Comparison of ENCODE assay signal across 26 cellular contexts in genomic region chr5:36985387-36985786, GRCh38.
DNase-seq lines count a peak whose midpoint lies in the region; ATAC-seq, FAIRE-seq and TF ChIP-seq lines count a peak whose summit lies in the region.
"Had no signal": no experiment of that assay in that cellular context is flagged by ENCODE, and none has a peak within 500 bp of the region (broad histone marks: within the 10 kb centered on the region; RNA-seq: fewer than 3 reads in every experiment).

No MANE protein-coding gene starts in this region.

- H4K8ac ChIP-seq in IMR-90 (ENCODE audit: low read depth in 2 of 2, low read length in 2 of 2), result no peak overlapping the region

- no peak overlapping the region for H3K9ac ChIP-seq in IMR-90 (ENCODE audit: low read depth, low read length)
- no peak overlapping the region for H3K9ac ChIP-seq in astrocyte (ENCODE audit: low read length)
- H3K9ac ChIP-seq: BLaER1 treated with 17β-estradiol and CSF1 and Interleukin-3, amounts not matched to agents 10 nM and 100 nM had no signal

- H4K91ac ChIP-seq in IMR-90 (ENCODE audit: insufficient read depth, low read depth, low read length), result no peak overlapping the region

- no peak overlapping the region for H3K56ac ChIP-seq in IMR-90 (ENCODE audit: extremely low read depth, insufficient read depth, low read length)

- H3K79me2 ChIP-seq in astrocyte (ENCODE audit: insufficient read depth, low read length), result peaks cover 59% of the 10 kb centered on the region

- no peaks in the 10 kb centered on the region for H3K9me3 ChIP-seq in IMR-90 (ENCODE audit: control insufficient read depth, insufficient read depth, low read length)
- H3K9me3 ChIP-seq in astrocyte (ENCODE audit: insufficient read depth, low read depth, low read length), result no peaks in the 10 kb centered on the region
- H3K9me3 ChIP-seq: HAP-1, heart left ventricle, lower lobe of right lung, tibial nerve had no signal

- H3K36me3 ChIP-seq in IMR-90 (ENCODE audit: control insufficient read depth, insufficient read depth, low read length) (peaks cover 5% of the 10 kb centered on the region), astrocyte (ENCODE audit: insufficient read depth, low read length) (peaks cover 11% of the 10 kb centered on the region)
- H3K36me3 ChIP-seq: HAP-1 had no signal

- no peak overlapping the region for H3K18ac ChIP-seq in IMR-90 (ENCODE audit: low read depth, low read length)

- no peak overlapping the region for H2BK15ac ChIP-seq in IMR-90 (ENCODE audit: low read depth, low read length)

- no peak overlapping the region for H3K4ac ChIP-seq in IMR-90 (ENCODE audit: low read depth, low read length)

- intact Hi-C loops in IMR-90 (cut with micrococcal nuclease), result no loop called here

- peaks cover 3% of the 10 kb centered on the region for H3K36me3 Mint-ChIP-seq in astrocyte (ENCODE audit: low read depth, unreplicated experiment)

- H3K4me3 Mint-ChIP-seq in astrocyte (ENCODE audit: unreplicated experiment), result no peak overlapping the region
- H3K4me3 Mint-ChIP-seq: activated CD4-positive, alpha-beta memory T cell treated with anti-CD3 and anti-CD28 coated beads, Interleukin-2, amount 10 ng/mL, durations not matched to agents 7 days and 5 days; activated naive CD8-positive, alpha-beta T cell treated with anti-CD3 and anti-CD28 coated beads, Interleukin-2, amount 50 U/mL, for 24 hours; central memory CD8-positive, alpha-beta T cell; dendritic cell treated with granulocyte-macrophage colony-stimulating factor and Interleukin-4, amounts not matched to agents 40 ng/mL and 50 ng/mL, for 4 days; naive thymus-derived CD8-positive, alpha-beta T cell; stimulated activated effector memory CD8-positive, alpha-beta T cell treated with anti-CD3 and anti-CD28 coated beads, Interleukin-12 subunit alpha, Interleukin-12 subunit beta, amount 100 ng/mL, for 72 hours had no signal

- no peak for TF ChIP-seq RAD21 in IMR-90 (IDR thresholded peaks at IDR 0.05; ENCODE audit: low read length)

- H3K27me3 Mint-ChIP-seq in astrocyte (ENCODE audit: low read depth, unreplicated experiment), result no peaks in the 10 kb centered on the region
- H3K27me3 Mint-ChIP-seq: activated CD4-positive, alpha-beta memory T cell treated with anti-CD3 and anti-CD28 coated beads, Interleukin-2, amount 10 ng/mL, durations not matched to agents 7 days and 5 days; activated naive CD8-positive, alpha-beta T cell treated with anti-CD3 and anti-CD28 coated beads, Interleukin-2, amount 50 U/mL, for 24 hours; central memory CD8-positive, alpha-beta T cell; dendritic cell treated with granulocyte-macrophage colony-stimulating factor and Interleukin-4, amounts not matched to agents 40 ng/mL and 50 ng/mL, for 4 days; naive thymus-derived CD8-positive, alpha-beta T cell had no signal

- in situ Hi-C loops in IMR-90 (cut with MboI; ENCODE audit: low sequenced_read_pairs), result no loop called here

- WGBS in IMR-90 (ENCODE audit: extremely low coverage in 2 of 2, insufficient read length in 1 of 2), 2 experiments, result 62% methylated on average over 5 of the region's 10 CpGs; no CpG with 5 or more reads in 1 of the 2 experiments

- H2BK20ac ChIP-seq in IMR-90 (ENCODE audit: low read depth, low read length), result no peak overlapping the region

- no peak overlapping the region for H3K4me3 ChIP-seq in IMR-90 (ENCODE audit: insufficient read depth, low read depth, low read length)
- H3K4me3 ChIP-seq in astrocyte (ENCODE audit: insufficient read depth, low read depth, low read length), result no peak overlapping the region
- H3K4me3 ChIP-seq: BLaER1 treated with 17β-estradiol and CSF1 and Interleukin-3, amounts not matched to agents 10 nM and 100 nM; HAP-1; heart left ventricle; lower lobe of right lung; tibial nerve had no signal

- TF ChIP-seq POLR2A in IMR-90 (IDR thresholded peaks at IDR 0.05; ENCODE audit: low read depth, low read length), result no peak

- H3K4me1 Mint-ChIP-seq in astrocyte (ENCODE audit: low read depth, unreplicated experiment), result peaks cover 7% of the 10 kb centered on the region

- H3K9me3 Mint-ChIP-seq in astrocyte (ENCODE audit: unreplicated experiment), result no peaks in the 10 kb centered on the region
- H3K9me3 Mint-ChIP-seq: activated CD4-positive, alpha-beta memory T cell treated with anti-CD3 and anti-CD28 coated beads, Interleukin-2, amount 10 ng/mL, durations not matched to agents 7 days and 5 days; activated naive CD8-positive, alpha-beta T cell treated with anti-CD3 and anti-CD28 coated beads, Interleukin-2, amount 50 U/mL, for 24 hours; central memory CD8-positive, alpha-beta T cell; dendritic cell treated with granulocyte-macrophage colony-stimulating factor and Interleukin-4, amounts not matched to agents 40 ng/mL and 50 ng/mL, for 4 days; naive thymus-derived CD8-positive, alpha-beta T cell had no signal

- no peak overlapping the region for H3K4me2 ChIP-seq in IMR-90 (ENCODE audit: low read depth, low read length)
- no peak overlapping the region for H3K4me2 ChIP-seq in astrocyte (ENCODE audit: low read length)
- H3K4me2 ChIP-seq: BLaER1 treated with 17β-estradiol and CSF1 and Interleukin-3, amounts not matched to agents 10 nM and 100 nM had no signal

- BruUV-seq in IMR-90 (replicated peaks; lab: Mats Ljungman, UMichigan), result TSS peak; percentile 88

- TF ChIP-seq CTCF in IMR-90 (conservative IDR thresholded peaks at IDR 0.05; ENCODE audit: low read depth, low read length) (no peak), astrocyte (IDR thresholded peaks at IDR 0.05; ENCODE audit: insufficient read depth, low read depth, low read length) (no peak)

- no peak overlapping the region; the same call in 1 of the 2 replicates for H3K14ac ChIP-seq in IMR-90 (replicated peaks; ENCODE audit: low read depth, low read length)

- POLR2A ChIA-PET in IMR-90 (lab: Charles Lee; ENCODE audit: unreplicated experiment), result no interaction called here

- FAIRE-seq in astrocyte (lab: Jason Lieb, UNC), result no peak
- FAIRE-seq: GM18507 had no signal

- no peak overlapping the region; the same call in 1 of the 2 replicates for H3K23ac ChIP-seq in IMR-90 (ENCODE audit: low read depth, low read length)

- CTCF ChIA-PET in IMR-90 (lab: Yijun Ruan, JAX), result no interaction called here

- H2AFZ ChIP-seq in IMR-90 (replicated peaks; ENCODE audit: low read length, poor library complexity) (no peak overlapping the region), astrocyte (ENCODE audit: low read depth, low read length) (no peak overlapping the region)

- peaks cover 17 to 32% of the 10 kb centered on the region in 2 experiments; a peak in 3 of 4 replicates for H3K79me1 ChIP-seq in IMR-90 (ENCODE audit: low read depth in 1 of 2, low read length in 2 of 2)

- H3K27me3 ChIP-seq in IMR-90 (ENCODE audit: control insufficient read depth, insufficient read depth, low read length) (no peaks in the 10 kb centered on the region), astrocyte (ENCODE audit: insufficient read depth, low read length) (no peaks in the 10 kb centered on the region)
- H3K27me3 ChIP-seq: BLaER1 treated with 17β-estradiol and CSF1 and Interleukin-3, amounts not matched to agents 10 nM and 100 nM; heart left ventricle; tibial nerve had no signal

- no peak overlapping the region for H2BK5ac ChIP-seq in IMR-90 (ENCODE audit: low read depth, low read length, poor library complexity, severe bottlenecking)

- H3K27ac Mint-ChIP-seq in astrocyte (ENCODE audit: unreplicated experiment), result no peak overlapping the region
- H3K27ac Mint-ChIP-seq: activated CD4-positive, alpha-beta memory T cell treated with anti-CD3 and anti-CD28 coated beads, Interleukin-2, amount 10 ng/mL, durations not matched to agents 7 days and 5 days; dendritic cell treated with granulocyte-macrophage colony-stimulating factor and Interleukin-4, amounts not matched to agents 40 ng/mL and 50 ng/mL, for 4 days had no signal

- no peak overlapping the region for H3K27ac ChIP-seq in IMR-90 (ENCODE audit: insufficient read depth, low read length)
- H3K27ac ChIP-seq in astrocyte (ENCODE audit: low read depth, low read length), result no peak overlapping the region
- H3K27ac ChIP-seq: BLaER1 treated with 17β-estradiol and CSF1 and Interleukin-3, amounts not matched to agents 10 nM and 100 nM; heart left ventricle; lower lobe of right lung; tibial nerve had no signal

- H2AK9ac ChIP-seq in IMR-90 (replicated peaks; ENCODE audit: low read depth, low read length, poor library complexity), result no peak overlapping the region

- no peak overlapping the region for H2BK120ac ChIP-seq in IMR-90 (ENCODE audit: low read depth, low read length)

- ATAC-seq in IMR-90 (ENCODE audit: low read depth), result no peak
- ATAC-seq in GM18861 (IDR thresholded peaks at IDR 0.05; ENCODE audit: unreplicated experiment), result no peak
- ATAC-seq: activated naive CD8-positive, alpha-beta T cell treated with anti-CD3 and anti-CD28 coated beads, Interleukin-2, amount 50 U/mL, for 24 hours; esophagus mucosa; heart left ventricle; lower lobe of right lung; naive thymus-derived CD8-positive, alpha-beta T cell; stimulated activated effector memory CD8-positive, alpha-beta T cell treated with anti-CD3 and anti-CD28 coated beads, Interleukin-12 subunit alpha, Interleukin-12 subunit beta, amount 100 ng/mL, for 72 hours had no signal

- DNase-seq in EL (peak; percentile 3), IMR-90 (peak; percentile 56), astrocyte (ENCODE audit: low read depth) (peak; percentile 40), non-pigmented ciliary epithelial cell (ENCODE audit: low read depth) (peak; percentile 13), inferior parietal cortex (ENCODE audit: extremely low spot score) (no peak), HuH-7 (ENCODE audit: low spot score) (no peak)
- DNase-seq: activated CD4-positive, alpha-beta memory T cell treated with anti-CD3 and anti-CD28 coated beads, Interleukin-2, amount 10 ng/mL, durations not matched to agents 7 days and 5 days; activated CD8-positive, alpha-beta memory T cell treated with anti-CD3 and anti-CD28 coated beads, Interleukin-2, amount 50 U/mL, for 4 hours; activated naive CD4-positive, alpha-beta T cell; activated naive CD8-positive, alpha-beta T cell treated with anti-CD3 and anti-CD28 coated beads, Interleukin-2, amount 50 U/mL, for 24 hours; foreskin melanocyte; heart left ventricle; kidney glomerular epithelial cell; lower lobe of right lung; naive thymus-derived CD8-positive, alpha-beta T cell; NCI-H146; NCI-H82 had no signal

- 0 out of 2 replicates have a peak, but pooled peaks cover 4% of the 10 kb centered on the region for H3K9me1 ChIP-seq in IMR-90 (ENCODE audit: insufficient read depth, low read length)

- dilution Hi-C loops in IMR-90 (cut with HindIII; ENCODE audit: low sequenced_read_pairs, unreplicated experiment), result no loop called here

- no peak overlapping the region for H2AK5ac ChIP-seq in IMR-90 (ENCODE audit: low read depth, low read length)

- H3K4me1 ChIP-seq in IMR-90 (ENCODE audit: control insufficient read depth, insufficient read depth, low read length) (no peaks in the 10 kb centered on the region; the same call in 1 of the 2 replicates), astrocyte (ENCODE audit: insufficient read depth, low read length) (peaks cover 3% of the 10 kb centered on the region)
- H3K4me1 ChIP-seq: BLaER1 treated with 17β-estradiol and CSF1 and Interleukin-3, amounts not matched to agents 10 nM and 100 nM; lower lobe of right lung had no signal

- H4K5ac ChIP-seq in IMR-90 (ENCODE audit: low read depth, low read length), result no peak overlapping the region

- H4K20me1 ChIP-seq in IMR-90 (ENCODE audit: insufficient read depth, low read length) (peaks cover 13% of the 10 kb centered on the region; the same call in 1 of the 2 replicates), astrocyte (ENCODE audit: insufficient read depth, low read length) (peaks cover 7% of the 10 kb centered on the region)

Comparison
In these comparisons a context has a peak if more than half of its experiments do, and no peak if none do; other contexts are left out.
1. DNase-seq: peak in EL (single experiment), IMR-90 (single experiment), astrocyte (single experiment) and non-pigmented ciliary epithelial cell (single experiment); none in inferior parietal cortex (single experiment) and HuH-7 (single experiment).